ENCODE assay signal across 16 cellular contexts in genomic region chr12:116490481-116490880, GRCh38.
DNase-seq lines count a peak whose midpoint lies in the region; ATAC-seq and TF ChIP-seq lines count a peak whose summit lies in the region.
"Had no signal": no experiment of that assay in that cellular context is flagged by ENCODE, and none has a peak within 500 bp of the region (broad histone marks: within the 10 kb centered on the region; RNA-seq: fewer than 3 reads in every experiment).

No MANE protein-coding gene starts in this region.

- H3K36me3 ChIP-seq in GM23248 (ENCODE audit: low read depth): no peaks in the 10 kb centered on the region
- H3K36me3 ChIP-seq in Panc1 (ENCODE audit: control insufficient read depth, insufficient read depth, low read length): no peaks in the 10 kb centered on the region

- H3K4me1 Mint-ChIP-seq in nephron progenitor cell: peaks cover 9% of the 10 kb centered on the region

- H4K20me1 ChIP-seq in GM23248 (ENCODE audit: insufficient read depth): no peaks in the 10 kb centered on the region

- no peaks in the 10 kb centered on the region for H3K9me2 ChIP-seq in GM23248 (ENCODE audit: insufficient read depth)

- ATAC-seq in Panc1 (no peak), GM21737 (IDR thresholded peaks at IDR 0.05; ENCODE audit: unreplicated experiment) (no peak), left ventricle myocardium superior (no peak)
- ATAC-seq: CD8-positive, alpha-beta T cell; HepG2 had no signal

- intact Hi-C loops in Panc1 (cut with micrococcal nuclease; ENCODE audit: unreplicated experiment): no loop called here
- intact Hi-C loops in left ventricle myocardium superior (cut with micrococcal nuclease): no loop called here

- no TSS peak for BruUV-seq in Panc1 (replicated peaks; lab: Mats Ljungman, UMichigan)

- H3K27me3 ChIP-seq in GM23248 (replicated peaks; ENCODE audit: insufficient read depth) (no peaks in the 10 kb centered on the region), Panc1 (ENCODE audit: control insufficient read depth, insufficient read depth, low read length) (no peaks in the 10 kb centered on the region)

- peaks cover 12% of the 10 kb centered on the region for H3K27me3 Mint-ChIP-seq in nephron progenitor cell (ENCODE audit: low read depth, poor library complexity)

- H3K4me3 ChIP-seq in GM23248 (no peak overlapping the region), Panc1 (ENCODE audit: low read depth in 2 of 2, low read length in 2 of 2) (no peak overlapping the region), epithelial cell of esophagus (ENCODE audit: low read length) (no peak overlapping the region)

- H2AFZ ChIP-seq in GM23248: no peak overlapping the region

- H3K79me2 ChIP-seq in GM23248 (ENCODE audit: insufficient read depth): no peaks in the 10 kb centered on the region

- POLR2A ChIA-PET in Panc1 (lab: Charles Lee): no interaction called here

- H3K4me1 ChIP-seq in GM23248 (ENCODE audit: insufficient read depth): peaks cover 17% of the 10 kb centered on the region
- H3K4me1 ChIP-seq in Panc1 (ENCODE audit: control insufficient read depth, insufficient read depth, low read length): peaks cover 8% of the 10 kb centered on the region; the same call in 1 of the 2 replicates

- DNase-seq in GM23248 (peak; percentile 63), Panc1 (ENCODE audit: low read depth, low spot score) (no peak), epithelial cell of esophagus (ENCODE audit: low read depth) (peak; percentile 61), nephron progenitor cell (no peak), left ventricle myocardium superior (no peak), NCI-H1105 (lab: John Stamatoyannopoulos, UW) (no peak)
- DNase-seq: CD8-positive, alpha-beta T cell; H7; Karpas-422; NCI-H1048; NCI-H2107; NCI-H345; NCI-H526 treated with DMSO at 0.1 percent for 48 hours had no signal

- TF ChIP-seq CTCF in Panc1 (IDR thresholded peaks at IDR 0.05) (no peak), epithelial cell of esophagus (IDR thresholded peaks at IDR 0.05; ENCODE audit: insufficient read depth, low read depth, low read length, missing control alignments) (no peak), nephron progenitor cell (IDR thresholded peaks at IDR 0.05) (no peak)

- peaks cover 11% of the 10 kb centered on the region for H3K36me3 Mint-ChIP-seq in nephron progenitor cell (ENCODE audit: low read depth)
- H3K36me3 Mint-ChIP-seq: CD8-positive, alpha-beta T cell had no signal

- no peak overlapping the region for H3K27ac ChIP-seq in GM23248
- H3K27ac ChIP-seq in Panc1 (ENCODE audit: low read length): peak overlapping the region; percentile 30; the same call in 1 of the 2 replicates
- H3K27ac ChIP-seq: RWPE1 had no signal

- no peaks in the 10 kb centered on the region for H3K9me3 ChIP-seq in GM23248 (ENCODE audit: low read depth)
- H3K9me3 ChIP-seq in Panc1 (ENCODE audit: control insufficient read depth, insufficient read depth, low read depth, low read length): no peaks in the 10 kb centered on the region; the same call in 1 of the 2 replicates

- H3K4me2 ChIP-seq in GM23248 (ENCODE audit: unreplicated experiment): no peak overlapping the region

- CTCF ChIA-PET in Panc1 (lab: Charles Lee): no interaction called here

- WGBS in GM23248 (ENCODE audit: low coverage in 1 of 2, low lambda C conversion rate in 2 of 2, missing lambda C conversion rate in 2 of 2), 2 experiments: 45 to 46% methylated on average over 2 of the region's 2 CpGs

- H3K4me3 Mint-ChIP-seq in nephron progenitor cell: no peak overlapping the region
- H3K4me3 Mint-ChIP-seq: CD8-positive, alpha-beta T cell had no signal

- H3K27ac Mint-ChIP-seq in nephron progenitor cell: peak overlapping the region; percentile 36
- H3K27ac Mint-ChIP-seq: CD8-positive, alpha-beta T cell had no signal

- H3K9ac ChIP-seq in GM23248: no peak overlapping the region

- in situ Hi-C loops in GM23248 (cut with MboI): no loop called here
- in situ Hi-C loops in Panc1 (cut with HindIII; ENCODE audit: low pct_unique_long_range_greater_than_20kb, low sequenced_read_pairs): no loop called here

- H3K9me3 Mint-ChIP-seq in nephron progenitor cell: peaks cover 30% of the 10 kb centered on the region

- 0 out of 2 replicates have a peak, but pooled peaks cover 4% of the 10 kb centered on the region for H3F3A ChIP-seq in GM23248 (ENCODE audit: insufficient read depth)

Comparison
In these comparisons a context has a peak if more than half of its experiments do, and no peak if none do; other contexts are left out.
1. DNase-seq: peak in GM23248 (single experiment) and epithelial cell of esophagus (single experiment); none in Panc1 (single experiment), nephron progenitor cell (single experiment), left ventricle myocardium superior (single experiment) and NCI-H1105 (single experiment).